Comparison of ENCODE assay signal across 18 cellular contexts in genomic region chr15:45242289-45242688, GRCh38. TPM values are rescaled to one million over a fixed set of nuclear protein-coding genes. Genes with fewer than 3 reads are reported as not detected.
A peak's percentile ranks its signal among the peaks of the same experiment; 100 is the strongest.
DNase-seq lines count a peak whose midpoint lies in the region; ATAC-seq and TF ChIP-seq lines count a peak whose summit lies in the region.
"Had no signal": no experiment of that assay in that cellular context is flagged by ENCODE, and none has a peak within 500 bp of the region (broad histone marks: within the 10 kb centered on the region; RNA-seq: fewer than 3 reads in every experiment).

No MANE protein-coding gene starts in this region.

- H3K4ac ChIP-seq in mesenchymal stem cell (ENCODE audit: low read depth in 1 of 2, low read length in 2 of 2), result no peak overlapping the region

- no peaks in the 10 kb centered on the region for H3K4me1 ChIP-seq in HEK293 (ENCODE audit: control insufficient read depth, insufficient read depth, low read length)
- H3K4me1 ChIP-seq in mesenchymal stem cell (ENCODE audit: control insufficient read depth, insufficient read depth, low read depth, low read length), result no peaks in the 10 kb centered on the region
- H3K4me1 ChIP-seq in suprapubic skin, result no peaks in the 10 kb centered on the region
- H3K4me1 ChIP-seq: BE2C, SJSA1, tibial artery had no signal

- no peaks in the 10 kb centered on the region for H3K79me1 ChIP-seq in mesenchymal stem cell (replicated peaks; ENCODE audit: low read length, poor library complexity, severe bottlenecking)

- H3K18ac ChIP-seq in mesenchymal stem cell (ENCODE audit: low read depth in 1 of 2, low read length in 2 of 2), result no peak overlapping the region

- H3K27ac ChIP-seq in HEK293 (ENCODE audit: extremely low read depth, low read depth, low read length) (no peak overlapping the region), brain microvascular endothelial cell (no peak overlapping the region), mesenchymal stem cell (ENCODE audit: low read length, poor library complexity, severe bottlenecking) (no peak overlapping the region), suprapubic skin (no peak overlapping the region)
- H3K27ac ChIP-seq: neutrophil, SJSA1, tibial artery had no signal

- no peak overlapping the region for H4K91ac ChIP-seq in mesenchymal stem cell (ENCODE audit: low read length)

- no peak overlapping the region for H4K8ac ChIP-seq in mesenchymal stem cell (ENCODE audit: low read length)

- H2BK120ac ChIP-seq in mesenchymal stem cell (ENCODE audit: low read depth, low read length), result no peak overlapping the region

- in situ Hi-C loops in brain microvascular endothelial cell (cut with HindIII; ENCODE audit: low pct_ligation_motif_present, low sequenced_read_pairs), result no loop called here

- CTCF ChIA-PET in Calu3 (lab: Charles Lee) (no interaction called here), HEK293 (lab: Yijun Ruan, JAX) (interaction anchor here (0.6 to 1.1 kb wide), 2 partner anchors 11 to 175 kb away, joined by 3 read pairs; no protein-coding TSS in a partner anchor)

- H3K4me2 ChIP-seq in mesenchymal stem cell (ENCODE audit: low read length, poor library complexity, severe bottlenecking), result no peak overlapping the region

- H3K9me3 Mint-ChIP-seq in Calu3 (ENCODE audit: low read depth, unreplicated experiment), result peaks cover 14% of the 10 kb centered on the region

- TF ChIP-seq POLR2A in suprapubic skin (IDR thresholded peaks at IDR 0.05), result no peak

- BruUV-seq in Calu3 (replicated peaks; lab: Mats Ljungman, UMichigan), result no TSS peak

- DNase-seq in Calu3, result peak; percentile 15
- peak; percentile 14 for DNase-seq in brain microvascular endothelial cell
- peak; percentile 29 for DNase-seq in mesenchymal stem cell
- DNase-seq in GM10266 (ENCODE audit: extremely low spot score), result no peak
- DNase-seq in hypothalamus (lab: John Stamatoyannopoulos, UW), result no peak
- no peak for DNase-seq in suprapubic skin (ENCODE audit: low spot score in 2 of 2)
- DNase-seq in sciatic nerve (ENCODE audit: low spot score), result no peak
- DNase-seq: BE2C, DMS 273 treated with DMSO at 0.1 percent for 48 hours, islet precursor cell, NCI-H2029, NCI-H524 treated with DMSO at 0.1 percent for 48 hours, tibial artery had no signal

- H2BK12ac ChIP-seq in mesenchymal stem cell (ENCODE audit: low read length in 2 of 2), result no peak overlapping the region

- no peak overlapping the region for H3K9ac ChIP-seq in mesenchymal stem cell (ENCODE audit: low read length)

- no peak for TF ChIP-seq EP300 in suprapubic skin (IDR thresholded peaks at IDR 0.05)

- no peak overlapping the region for H2BK5ac ChIP-seq in mesenchymal stem cell (ENCODE audit: low read depth, low read length, poor library complexity, severe bottlenecking)

- H3K36me3 Mint-ChIP-seq in Calu3 (ENCODE audit: insufficient read depth, unreplicated experiment), result no peaks in the 10 kb centered on the region

- WGBS in mesenchymal stem cell, result 59% methylated on average over 9 of the region's 9 CpGs
- 80% methylated on average over 9 of the region's 9 CpGs for WGBS in suprapubic skin

- no peak overlapping the region for H3K23ac ChIP-seq in mesenchymal stem cell (ENCODE audit: low read length in 2 of 2)

- no peak overlapping the region for H3K27ac Mint-ChIP-seq in Calu3 (ENCODE audit: unreplicated experiment)

- H3K9me3 ChIP-seq in HEK293 (ENCODE audit: control insufficient read depth, insufficient read depth, low read depth, low read length), result no peaks in the 10 kb centered on the region
- H3K9me3 ChIP-seq in mesenchymal stem cell (ENCODE audit: control insufficient read depth, low read length), result peaks cover 51% of the 10 kb centered on the region
- peaks cover 26% of the 10 kb centered on the region for H3K9me3 ChIP-seq in suprapubic skin

- TF ChIP-seq CTCF in Calu3 (IDR thresholded peaks at IDR 0.05; ENCODE audit: unreplicated experiment) (no peak), HEK293 (tag by site-specific recombination; IDR thresholded peaks at IDR 0.05) (no peak), brain microvascular endothelial cell (IDR thresholded peaks at IDR 0.05; ENCODE audit: low read depth, low read length, missing control alignments) (no peak), GM10266 (IDR thresholded peaks at IDR 0.05; ENCODE audit: control insufficient read depth, insufficient read depth, low read depth, missing control alignments) (no peak), suprapubic skin (IDR thresholded peaks at IDR 0.05) (no peak)

- no peak overlapping the region for H3K4me3 Mint-ChIP-seq in Calu3 (ENCODE audit: low read depth, unreplicated experiment)

- intact Hi-C loops in Calu3 (cut with micrococcal nuclease; ENCODE audit: unreplicated experiment), result no loop called here
- intact Hi-C loops in sciatic nerve (cut with DNase I), result no loop called here

- POLR2A ChIA-PET in HEK293 (lab: Yijun Ruan, JAX), result no interaction called here

- no peaks in the 10 kb centered on the region for H3K27me3 Mint-ChIP-seq in Calu3 (ENCODE audit: unreplicated experiment)

- H2BK15ac ChIP-seq in mesenchymal stem cell (ENCODE audit: low read depth, poor library complexity, severe bottlenecking), result no peak overlapping the region

- no peaks in the 10 kb centered on the region for H3K4me1 Mint-ChIP-seq in Calu3 (ENCODE audit: low read depth, unreplicated experiment)

- ATAC-seq in sciatic nerve, result no peak

- no peak overlapping the region for H2AFZ ChIP-seq in mesenchymal stem cell (ENCODE audit: low read depth, low read length)

- no peak overlapping the region for H2AK5ac ChIP-seq in mesenchymal stem cell (ENCODE audit: low read length, severe bottlenecking)

- no peaks in the 10 kb centered on the region for H3K36me3 ChIP-seq in HEK293 (ENCODE audit: control insufficient read depth in 2 of 2, insufficient read depth in 1 of 2, low read length in 2 of 2)
- H3K36me3 ChIP-seq in brain microvascular endothelial cell (replicated peaks), result no peaks in the 10 kb centered on the region
- H3K36me3 ChIP-seq in mesenchymal stem cell (ENCODE audit: control insufficient read depth in 1 of 2, insufficient read depth in 2 of 2, low read depth in 1 of 2, low read length in 2 of 2), result no peaks in the 10 kb centered on the region
- no peaks in the 10 kb centered on the region for H3K36me3 ChIP-seq in suprapubic skin
- H3K36me3 ChIP-seq: BE2C, neutrophil, SJSA1, tibial artery had no signal

- H3K4me3 ChIP-seq in HEK293 (ENCODE audit: low read depth, low read length) (no peak overlapping the region), brain microvascular endothelial cell (ENCODE audit: low read depth, low read length) (no peak overlapping the region), mesenchymal stem cell (ENCODE audit: insufficient read depth in 1 of 2, low read depth in 1 of 2, low read length in 2 of 2) (no peak overlapping the region), suprapubic skin (no peak overlapping the region)
- H3K4me3 ChIP-seq: SJSA1, tibial artery had no signal

- no peak overlapping the region for H3K14ac ChIP-seq in mesenchymal stem cell (ENCODE audit: low read length in 2 of 2)

- no peaks in the 10 kb centered on the region for H3K27me3 ChIP-seq in brain microvascular endothelial cell (replicated peaks)
- H3K27me3 ChIP-seq in mesenchymal stem cell (ENCODE audit: control insufficient read depth in 1 of 2, insufficient read depth in 1 of 2, low read length in 2 of 2), result no peaks in the 10 kb centered on the region
- H3K27me3 ChIP-seq in suprapubic skin, result no peaks in the 10 kb centered on the region
- H3K27me3 ChIP-seq: BE2C, neutrophil, SJSA1, tibial artery had no signal

TF ChIP-seq in HEK293, 187 proteins besides CTCF, POLR2A, EP300 and RAD21:
- TF ChIP-seq ZNF23 (tag by site-specific recombination; IDR thresholded peaks at IDR 0.05; ENCODE audit: borderline replicate concordance) (no peak), SETDB1 (IDR thresholded peaks at IDR 0.05; ENCODE audit: insufficient read length, low read length) (peak; percentile 84), ZNF155 (tag by site-specific recombination; IDR thresholded peaks at IDR 0.05) (no peak), ZNF596 (tag by site-specific recombination; IDR thresholded peaks at IDR 0.05) (no peak), ZSCAN23 (tag by site-specific recombination; IDR thresholded peaks at IDR 0.05) (no peak)
TF ChIP-seq in HEK293: peak in this region for 1.

RNA-seq across cellular contexts. Expression of gene SLC28A2, which starts 9.7 kb away (rescaled TPM):
- total RNA-seq in Calu3 (2022), result not detected in 2 replicates
- polyA plus RNA-seq in mesenchymal stem cell (2013, experiment 1 of 2), result not detected
- polyA plus RNA-seq in mesenchymal stem cell (2013, experiment 2 of 2), result not detected
- total RNA-seq in suprapubic skin, result not detected
- total RNA-seq in sciatic nerve, result not detected
- total RNA-seq: glomerular endothelial cell, SJSA1, skeletal muscle tissue had no signal

RNA-seq across cellular contexts. Expression of gene SHF, which starts 54.5 kb away (rescaled TPM):
- total RNA-seq in Calu3 (2022) (6.0 and 7.3 TPM in 2 replicates), suprapubic skin (10 to 100 TPM in 2 of 4 donors, 1 to 10 TPM in 2; 5.4 to 11.9 (median 8.6) TPM), sciatic nerve (15.4 TPM)
- polyA plus RNA-seq in mesenchymal stem cell (2013, experiment 1 of 2), result 1.3 TPM
- 1.8 TPM for polyA plus RNA-seq in mesenchymal stem cell (2013, experiment 2 of 2)

Comparison
In these comparisons a context has a peak if more than half of its experiments do, and no peak if none do; other contexts are left out.
1. DNase-seq: peak in Calu3 (single experiment), brain microvascular endothelial cell (single experiment) and mesenchymal stem cell (single experiment); none in GM10266 (single experiment), hypothalamus (0 of 51), suprapubic skin (0 of 2) and sciatic nerve (single experiment).